In the genomic region with DNA sequence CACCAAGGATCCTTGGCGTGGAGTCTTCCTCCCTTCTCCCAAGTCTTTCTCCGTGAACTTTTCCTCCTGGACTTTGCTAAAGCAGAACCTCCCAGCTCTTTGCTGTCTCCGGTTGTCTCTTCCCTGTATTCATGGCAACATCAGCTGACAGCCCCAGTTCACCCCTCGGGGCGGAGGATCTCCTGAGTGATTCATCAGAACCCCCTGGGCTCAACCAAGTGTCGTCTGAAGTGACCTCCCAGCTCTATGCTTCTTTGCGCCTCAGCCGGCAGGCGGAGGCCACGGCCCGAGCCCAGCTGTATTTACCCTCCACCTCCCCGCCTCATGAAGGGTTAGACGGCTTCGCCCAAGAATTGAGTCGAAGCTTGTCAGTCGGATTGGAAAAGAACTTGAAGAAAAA, we compare ENCODE assay signal across 1 cellular context.
TF ChIP-seq lines count a peak whose summit lies in the region.

No MANE protein-coding gene starts in this region.

TF ChIP-seq in HepG2, 621 proteins besides CTCF, POLR2A, EP300 and RAD21 (continues in another document):
- TF ChIP-seq ZNF652 (CRISPR knock-in tag; IDR thresholded peaks at IDR 0.05; ENCODE audit: borderline replicate concordance, low read depth) (no peak), RAD51 (IDR thresholded peaks at IDR 0.05; ENCODE audit: borderline replicate concordance) (no peak), TAF1 (CRISPR knock-in tag; IDR thresholded peaks at IDR 0.05) (0 out of 2 replicates have a peak, but pooled peaks have one; percentile 9), SALL2 (CRISPR knock-in tag; IDR thresholded peaks at IDR 0.05) (no peak), NAIF1 (CRISPR knock-in tag; IDR thresholded peaks at IDR 0.05; ENCODE audit: borderline replicate concordance) (no peak), ZNF337 (CRISPR knock-in tag; IDR thresholded peaks at IDR 0.05; ENCODE audit: borderline replicate concordance, low read depth) (no peak), ZNF496 (CRISPR knock-in tag; IDR thresholded peaks at IDR 0.05; ENCODE audit: insufficient replicate concordance) (no peak), SIN3A (IDR thresholded peaks at IDR 0.05; ENCODE audit: borderline replicate concordance, low read depth, low read length) (peak; percentile 61; the same call in 1 of the 2 replicates), XRCC5 (optimal IDR thresholded peaks at IDR 0.05; ENCODE audit: low read length) (peak; percentile 62), SMARCE1 (IDR thresholded peaks at IDR 0.05; ENCODE audit: borderline replicate concordance) (no peak), GATAD2A (CRISPR knock-in tag; IDR thresholded peaks at IDR 0.05) (peak; percentile 23; the same call in 1 of the 2 replicates), KMT2A (CRISPR knock-in tag; IDR thresholded peaks at IDR 0.05) (0 out of 2 replicates have a peak, but pooled peaks have one; percentile 35), FOXA1 (IDR thresholded peaks at IDR 0.05) (no peak), FOXA1 (CRISPR knock-in tag; IDR thresholded peaks at IDR 0.05) (peak; percentile 81), TBX2 (CRISPR knock-in tag; IDR thresholded peaks at IDR 0.05; ENCODE audit: borderline replicate concordance) (0 out of 2 replicates have a peak, but pooled peaks have one; percentile 7), IRF2 (CRISPR knock-in tag; IDR thresholded peaks at IDR 0.05) (0 out of 2 replicates have a peak, but pooled peaks have one; percentile 15), SAP130 (CRISPR knock-in tag; IDR thresholded peaks at IDR 0.05; ENCODE audit: low read depth) (peak; percentile 59), FOXA3 (CRISPR knock-in tag; IDR thresholded peaks at IDR 0.05) (peak; percentile 56; the same call in 1 of the 2 replicates), ZNF878 (CRISPR knock-in tag; IDR thresholded peaks at IDR 0.05) (0 out of 2 replicates have a peak, but pooled peaks have one; percentile 25), ZNF777 (CRISPR knock-in tag; IDR thresholded peaks at IDR 0.05) (peak; percentile 82), FOSL2 (CRISPR knock-in tag; IDR thresholded peaks at IDR 0.05) (peak; percentile 40; the same call in 1 of the 2 replicates), KDM2A (CRISPR knock-in tag; IDR thresholded peaks at IDR 0.05; ENCODE audit: borderline replicate concordance, low read depth) (0 out of 2 replicates have a peak, but pooled peaks have one; percentile 19), ZEB1 (IDR thresholded peaks at IDR 0.05; ENCODE audit: insufficient replicate concordance, low read depth) (peak; percentile 4)
- TF ChIP-seq, protein P1, sequence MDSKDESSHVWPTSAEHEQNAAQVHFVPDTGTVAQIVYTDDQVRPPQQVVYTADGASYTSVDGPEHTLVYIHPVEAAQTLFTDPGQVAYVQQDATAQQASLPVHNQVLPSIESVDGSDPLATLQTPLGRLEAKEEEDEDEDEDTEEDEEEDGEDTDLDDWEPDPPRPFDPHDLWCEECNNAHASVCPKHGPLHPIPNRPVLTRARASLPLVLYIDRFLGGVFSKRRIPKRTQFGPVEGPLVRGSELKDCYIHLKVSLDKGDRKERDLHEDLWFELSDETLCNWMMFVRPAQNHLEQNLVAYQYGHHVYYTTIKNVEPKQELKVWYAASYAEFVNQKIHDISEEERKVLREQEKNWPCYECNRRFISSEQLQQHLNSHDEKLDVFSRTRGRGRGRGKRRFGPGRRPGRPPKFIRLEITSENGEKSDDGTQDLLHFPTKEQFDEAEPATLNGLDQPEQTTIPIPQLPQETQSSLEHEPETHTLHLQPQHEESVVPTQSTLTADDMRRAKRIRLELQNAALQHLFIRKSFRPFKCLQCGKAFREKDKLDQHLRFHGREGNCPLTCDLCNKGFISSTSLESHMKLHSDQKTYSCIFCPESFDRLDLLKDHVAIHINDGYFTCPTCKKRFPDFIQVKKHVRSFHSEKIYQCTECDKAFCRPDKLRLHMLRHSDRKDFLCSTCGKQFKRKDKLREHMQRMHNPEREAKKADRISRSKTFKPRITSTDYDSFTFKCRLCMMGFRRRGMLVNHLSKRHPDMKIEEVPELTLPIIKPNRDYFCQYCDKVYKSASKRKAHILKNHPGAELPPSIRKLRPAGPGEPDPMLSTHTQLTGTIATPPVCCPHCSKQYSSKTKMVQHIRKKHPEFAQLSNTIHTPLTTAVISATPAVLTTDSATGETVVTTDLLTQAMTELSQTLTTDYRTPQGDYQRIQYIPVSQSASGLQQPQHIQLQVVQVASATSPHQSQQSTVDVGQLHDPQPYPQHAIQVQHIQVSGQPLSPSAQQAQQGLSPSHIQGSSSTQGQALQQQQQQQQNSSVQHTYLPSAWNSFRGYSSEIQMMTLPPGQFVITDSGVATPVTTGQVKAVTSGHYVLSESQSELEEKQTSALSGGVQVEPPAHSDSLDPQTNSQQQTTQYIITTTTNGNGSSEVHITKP (CRISPR knock-in tag; IDR thresholded peaks at IDR 0.05; ENCODE audit: low read depth) = 0 out of 2 replicates have a peak, but pooled peaks have one; percentile 45
- TF ChIP-seq, protein P2, sequence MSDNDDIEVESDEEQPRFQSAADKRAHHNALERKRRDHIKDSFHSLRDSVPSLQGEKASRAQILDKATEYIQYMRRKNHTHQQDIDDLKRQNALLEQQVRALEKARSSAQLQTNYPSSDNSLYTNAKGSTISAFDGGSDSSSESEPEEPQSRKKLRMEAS (IDR thresholded peaks at IDR 0.05) = peak; percentile 65
- TF ChIP-seq, protein P3, sequence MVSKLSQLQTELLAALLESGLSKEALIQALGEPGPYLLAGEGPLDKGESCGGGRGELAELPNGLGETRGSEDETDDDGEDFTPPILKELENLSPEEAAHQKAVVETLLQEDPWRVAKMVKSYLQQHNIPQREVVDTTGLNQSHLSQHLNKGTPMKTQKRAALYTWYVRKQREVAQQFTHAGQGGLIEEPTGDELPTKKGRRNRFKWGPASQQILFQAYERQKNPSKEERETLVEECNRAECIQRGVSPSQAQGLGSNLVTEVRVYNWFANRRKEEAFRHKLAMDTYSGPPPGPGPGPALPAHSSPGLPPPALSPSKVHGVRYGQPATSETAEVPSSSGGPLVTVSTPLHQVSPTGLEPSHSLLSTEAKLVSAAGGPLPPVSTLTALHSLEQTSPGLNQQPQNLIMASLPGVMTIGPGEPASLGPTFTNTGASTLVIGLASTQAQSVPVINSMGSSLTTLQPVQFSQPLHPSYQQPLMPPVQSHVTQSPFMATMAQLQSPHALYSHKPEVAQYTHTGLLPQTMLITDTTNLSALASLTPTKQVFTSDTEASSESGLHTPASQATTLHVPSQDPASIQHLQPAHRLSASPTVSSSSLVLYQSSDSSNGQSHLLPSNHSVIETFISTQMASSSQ (IDR thresholded peaks at IDR 0.05; ENCODE audit: low read depth) = 0 out of 2 replicates have a peak, but pooled peaks have one; percentile 12
- TF ChIP-seq, protein P3 (CRISPR knock-in tag; IDR thresholded peaks at IDR 0.05; ENCODE audit: borderline replicate concordance) = no peak
- TF ChIP-seq, protein P4, sequence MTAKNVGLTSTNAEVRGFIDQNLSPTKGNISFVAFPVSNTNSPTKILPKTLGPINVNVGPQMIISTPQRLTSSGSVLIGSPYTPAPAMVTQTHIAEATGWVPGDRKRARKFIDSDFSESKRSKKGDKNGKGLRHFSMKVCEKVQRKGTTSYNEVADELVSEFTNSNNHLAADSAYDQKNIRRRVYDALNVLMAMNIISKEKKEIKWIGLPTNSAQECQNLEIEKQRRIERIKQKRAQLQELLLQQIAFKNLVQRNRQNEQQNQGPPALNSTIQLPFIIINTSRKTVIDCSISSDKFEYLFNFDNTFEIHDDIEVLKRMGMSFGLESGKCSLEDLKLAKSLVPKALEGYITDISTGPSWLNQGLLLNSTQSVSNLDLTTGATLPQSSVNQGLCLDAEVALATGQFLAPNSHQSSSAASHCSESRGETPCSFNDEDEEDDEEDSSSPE (CRISPR knock-in tag; IDR thresholded peaks at IDR 0.05) = 0 out of 2 replicates have a peak, but pooled peaks have one; percentile 34
- TF ChIP-seq, protein P5, sequence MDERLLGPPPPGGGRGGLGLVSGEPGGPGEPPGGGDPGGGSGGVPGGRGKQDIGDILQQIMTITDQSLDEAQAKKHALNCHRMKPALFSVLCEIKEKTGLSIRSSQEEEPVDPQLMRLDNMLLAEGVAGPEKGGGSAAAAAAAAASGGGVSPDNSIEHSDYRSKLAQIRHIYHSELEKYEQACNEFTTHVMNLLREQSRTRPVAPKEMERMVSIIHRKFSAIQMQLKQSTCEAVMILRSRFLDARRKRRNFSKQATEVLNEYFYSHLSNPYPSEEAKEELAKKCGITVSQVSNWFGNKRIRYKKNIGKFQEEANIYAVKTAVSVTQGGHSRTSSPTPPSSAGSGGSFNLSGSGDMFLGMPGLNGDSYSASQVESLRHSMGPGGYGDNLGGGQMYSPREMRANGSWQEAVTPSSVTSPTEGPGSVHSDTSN (CRISPR knock-in tag; IDR thresholded peaks at IDR 0.05) = peak; percentile 45; the same call in 1 of the 2 replicates
- TF ChIP-seq, protein P6, sequence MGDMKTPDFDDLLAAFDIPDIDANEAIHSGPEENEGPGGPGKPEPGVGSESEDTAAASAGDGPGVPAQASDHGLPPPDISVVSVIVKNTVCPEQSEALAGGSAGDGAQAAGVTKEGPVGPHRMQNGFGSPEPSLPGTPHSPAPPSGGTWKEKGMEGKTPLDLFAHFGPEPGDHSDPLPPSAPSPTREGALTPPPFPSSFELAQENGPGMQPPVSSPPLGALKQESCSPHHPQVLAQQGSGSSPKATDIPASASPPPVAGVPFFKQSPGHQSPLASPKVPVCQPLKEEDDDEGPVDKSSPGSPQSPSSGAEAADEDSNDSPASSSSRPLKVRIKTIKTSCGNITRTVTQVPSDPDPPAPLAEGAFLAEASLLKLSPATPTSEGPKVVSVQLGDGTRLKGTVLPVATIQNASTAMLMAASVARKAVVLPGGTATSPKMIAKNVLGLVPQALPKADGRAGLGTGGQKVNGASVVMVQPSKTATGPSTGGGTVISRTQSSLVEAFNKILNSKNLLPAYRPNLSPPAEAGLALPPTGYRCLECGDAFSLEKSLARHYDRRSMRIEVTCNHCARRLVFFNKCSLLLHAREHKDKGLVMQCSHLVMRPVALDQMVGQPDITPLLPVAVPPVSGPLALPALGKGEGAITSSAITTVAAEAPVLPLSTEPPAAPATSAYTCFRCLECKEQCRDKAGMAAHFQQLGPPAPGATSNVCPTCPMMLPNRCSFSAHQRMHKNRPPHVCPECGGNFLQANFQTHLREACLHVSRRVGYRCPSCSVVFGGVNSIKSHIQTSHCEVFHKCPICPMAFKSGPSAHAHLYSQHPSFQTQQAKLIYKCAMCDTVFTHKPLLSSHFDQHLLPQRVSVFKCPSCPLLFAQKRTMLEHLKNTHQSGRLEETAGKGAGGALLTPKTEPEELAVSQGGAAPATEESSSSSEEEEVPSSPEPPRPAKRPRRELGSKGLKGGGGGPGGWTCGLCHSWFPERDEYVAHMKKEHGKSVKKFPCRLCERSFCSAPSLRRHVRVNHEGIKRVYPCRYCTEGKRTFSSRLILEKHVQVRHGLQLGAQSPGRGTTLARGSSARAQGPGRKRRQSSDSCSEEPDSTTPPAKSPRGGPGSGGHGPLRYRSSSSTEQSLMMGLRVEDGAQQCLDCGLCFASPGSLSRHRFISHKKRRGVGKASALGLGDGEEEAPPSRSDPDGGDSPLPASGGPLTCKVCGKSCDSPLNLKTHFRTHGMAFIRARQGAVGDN (CRISPR knock-in tag; IDR thresholded peaks at IDR 0.05) = peak; percentile 33; the same call in 1 of the 2 replicates
- TF ChIP-seq, protein P7, sequence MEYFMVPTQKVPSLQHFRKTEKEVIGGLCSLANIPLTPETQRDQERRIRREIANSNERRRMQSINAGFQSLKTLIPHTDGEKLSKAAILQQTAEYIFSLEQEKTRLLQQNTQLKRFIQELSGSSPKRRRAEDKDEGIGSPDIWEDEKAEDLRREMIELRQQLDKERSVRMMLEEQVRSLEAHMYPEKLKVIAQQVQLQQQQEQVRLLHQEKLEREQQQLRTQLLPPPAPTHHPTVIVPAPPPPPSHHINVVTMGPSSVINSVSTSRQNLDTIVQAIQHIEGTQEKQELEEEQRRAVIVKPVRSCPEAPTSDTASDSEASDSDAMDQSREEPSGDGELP (IDR thresholded peaks at IDR 0.05; ENCODE audit: borderline replicate concordance, low read depth) = peak; percentile 98
- TF ChIP-seq, protein P8, sequence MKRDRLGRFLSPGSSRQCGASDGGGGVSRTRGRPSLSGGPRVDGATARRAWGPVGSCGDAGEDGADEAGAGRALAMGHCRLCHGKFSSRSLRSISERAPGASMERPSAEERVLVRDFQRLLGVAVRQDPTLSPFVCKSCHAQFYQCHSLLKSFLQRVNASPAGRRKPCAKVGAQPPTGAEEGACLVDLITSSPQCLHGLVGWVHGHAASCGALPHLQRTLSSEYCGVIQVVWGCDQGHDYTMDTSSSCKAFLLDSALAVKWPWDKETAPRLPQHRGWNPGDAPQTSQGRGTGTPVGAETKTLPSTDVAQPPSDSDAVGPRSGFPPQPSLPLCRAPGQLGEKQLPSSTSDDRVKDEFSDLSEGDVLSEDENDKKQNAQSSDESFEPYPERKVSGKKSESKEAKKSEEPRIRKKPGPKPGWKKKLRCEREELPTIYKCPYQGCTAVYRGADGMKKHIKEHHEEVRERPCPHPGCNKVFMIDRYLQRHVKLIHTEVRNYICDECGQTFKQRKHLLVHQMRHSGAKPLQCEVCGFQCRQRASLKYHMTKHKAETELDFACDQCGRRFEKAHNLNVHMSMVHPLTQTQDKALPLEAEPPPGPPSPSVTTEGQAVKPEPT (CRISPR knock-in tag; IDR thresholded peaks at IDR 0.05; ENCODE audit: low read depth) = no peak
